In the genomic region with DNA sequence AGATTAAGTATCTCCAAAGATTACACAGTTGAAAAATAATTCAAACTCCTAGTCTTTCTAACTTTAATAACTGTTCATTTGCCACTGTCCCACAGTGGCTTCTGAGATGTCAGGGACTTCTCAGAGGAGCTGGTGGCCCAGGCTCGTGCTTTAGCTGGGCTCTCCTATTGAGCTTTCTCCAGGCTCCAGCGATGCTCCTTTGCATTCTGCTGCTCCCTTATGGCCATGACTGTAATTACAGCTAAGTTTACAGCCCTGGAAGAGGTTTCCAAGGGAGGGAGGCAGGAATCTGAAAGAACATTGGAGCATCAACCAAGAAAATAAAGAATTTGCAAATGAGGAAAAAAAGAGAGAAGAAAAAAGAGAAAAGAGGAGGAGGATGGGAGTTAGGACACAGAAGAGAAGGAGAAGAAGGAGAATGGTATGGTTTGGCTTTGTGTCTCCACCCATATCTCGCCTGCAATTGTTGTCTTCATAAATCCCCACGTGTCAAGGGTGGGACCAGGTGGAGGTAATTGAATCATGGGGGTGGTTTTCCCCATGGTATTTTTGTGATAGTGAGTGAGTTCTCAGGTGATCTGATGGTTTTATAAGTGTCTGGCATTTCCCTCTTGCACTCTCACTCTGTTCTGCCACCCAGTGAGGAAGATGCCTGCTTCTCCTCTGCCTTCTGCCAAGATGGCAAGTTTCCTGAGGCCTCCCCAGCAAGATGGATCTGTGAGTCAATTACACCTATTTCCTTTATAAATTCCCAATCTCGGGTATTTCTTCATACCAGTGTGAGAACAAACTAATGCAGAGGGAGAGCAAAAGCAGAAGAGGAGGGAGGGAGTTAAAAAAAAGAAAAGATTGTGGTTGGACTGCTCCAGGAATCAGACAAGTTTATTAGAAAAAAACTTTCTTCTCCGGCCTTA, we compare ENCODE assay signal across 9 cellular contexts.
DNase-seq lines count a peak whose midpoint lies in the region; ATAC-seq, FAIRE-seq and TF ChIP-seq lines count a peak whose summit lies in the region.
"Had no signal": no experiment of that assay in that cellular context is flagged by ENCODE, and none has a peak within 500 bp of the region (broad histone marks: within the 10 kb centered on the region; RNA-seq: fewer than 3 reads in every experiment).

No MANE protein-coding gene starts in this region.

- H3K9me3 ChIP-seq in Peyer's patch (no peaks in the 10 kb centered on the region), esophagus squamous epithelium (no peaks in the 10 kb centered on the region), prostate gland (no peaks in the 10 kb centered on the region)
- H3K9me3 ChIP-seq: BLaER1 treated with 17β-estradiol and CSF1 and Interleukin-3, amounts not matched to agents 10 nM and 100 nM had no signal

- DNase-seq in NCI-H2196 (lab: John Stamatoyannopoulos, UW; ENCODE audit: unreplicated experiment) (peak; percentile 51), NCI-H2196 treated with DMSO at 0.1 percent for 48 hours (lab: John Stamatoyannopoulos, UW; ENCODE audit: unreplicated experiment) (no peak), HTR-8/SVneo (ENCODE audit: insufficient read length, low spot score) (peak; percentile 48), Peyer's patch (peak in 1 of 3 donors; percentile 47), esophagus squamous epithelium (lab: John Stamatoyannopoulos, UW) (no peak), prostate gland (ENCODE audit: low spot score) (peak; percentile 11)

- ATAC-seq in GM21528 (IDR thresholded peaks at IDR 0.05; ENCODE audit: low FRiP score, unreplicated experiment) (peak; percentile 74), GM21447 (IDR thresholded peaks at IDR 0.05; ENCODE audit: unreplicated experiment) (no peak)

- TF ChIP-seq POLR2A in Peyer's patch (IDR thresholded peaks at IDR 0.05) (no peak), esophagus squamous epithelium (IDR thresholded peaks at IDR 0.05) (no peak), prostate gland (IDR thresholded peaks at IDR 0.05) (no peak)

- peak in 4 of 6 experiments; percentile 35 to 66 (median 57) for TF ChIP-seq CTCF in Peyer's patch (IDR thresholded peaks at IDR 0.05)
- peak in 4 of 6 experiments; percentile 30 to 61 (median 46) for TF ChIP-seq CTCF in esophagus squamous epithelium (IDR thresholded peaks at IDR 0.05)
- TF ChIP-seq CTCF in prostate gland (IDR thresholded peaks at IDR 0.05): peak in 3 of 4 experiments; percentile 14 to 61 (median 48)

- H3K27me3 ChIP-seq in Peyer's patch: no peaks in the 10 kb centered on the region
- H3K27me3 ChIP-seq in esophagus squamous epithelium: no peaks in the 10 kb centered on the region
- H3K27me3 ChIP-seq in prostate gland (replicated peaks; ENCODE audit: insufficient read depth): no peaks in the 10 kb centered on the region
- H3K27me3 ChIP-seq: BLaER1 treated with 17β-estradiol and CSF1 and Interleukin-3, amounts not matched to agents 10 nM and 100 nM had no signal

- H3K27ac ChIP-seq in Peyer's patch: no peak overlapping the region
- H3K27ac ChIP-seq in esophagus squamous epithelium: no peak overlapping the region
- no peak overlapping the region for H3K27ac ChIP-seq in prostate gland
- H3K27ac ChIP-seq: BLaER1 treated with 17β-estradiol and CSF1 and Interleukin-3, amounts not matched to agents 10 nM and 100 nM had no signal

- WGBS in esophagus squamous epithelium, 2 donors: 28 to 35% methylated on average over 6 of the region's 6 CpGs
- WGBS in prostate gland: 31% methylated on average over 6 of the region's 6 CpGs

- no peak overlapping the region for H3K4me3 ChIP-seq in Peyer's patch
- no peak overlapping the region for H3K4me3 ChIP-seq in esophagus squamous epithelium
- H3K4me3 ChIP-seq in prostate gland: no peak overlapping the region
- H3K4me3 ChIP-seq: BLaER1 treated with 17β-estradiol and CSF1 and Interleukin-3, amounts not matched to agents 10 nM and 100 nM had no signal

- H3K4me1 ChIP-seq in Peyer's patch (no peaks in the 10 kb centered on the region), esophagus squamous epithelium (no peaks in the 10 kb centered on the region), prostate gland (replicated peaks) (no peaks in the 10 kb centered on the region)

- no peak for FAIRE-seq in HTR-8/SVneo (lab: Jason Lieb, UNC)

- H3K36me3 ChIP-seq in Peyer's patch (no peaks in the 10 kb centered on the region), esophagus squamous epithelium (no peaks in the 10 kb centered on the region), prostate gland (no peaks in the 10 kb centered on the region)
- H3K36me3 ChIP-seq: BLaER1 treated with 17β-estradiol and CSF1 and Interleukin-3, amounts not matched to agents 10 nM and 100 nM had no signal

- intact Hi-C loops in esophagus squamous epithelium (cut with DNase I): no loop called here
- intact Hi-C loops in prostate gland (cut with DNase I): loop anchor here (5.0 kb wide), 1 partner anchor 1458 kb away; a partner anchor contains a TSS

Comparison
In these comparisons a context has a peak if more than half of its experiments do, and no peak if none do; other contexts are left out.
1. DNase-seq: peak in NCI-H2196 (single experiment), HTR-8/SVneo (single experiment) and prostate gland (single experiment); none in NCI-H2196 treated with DMSO at 0.1 percent for 48 hours (single experiment) and esophagus squamous epithelium (single experiment).
2. Peak in every context shown above with its lines, with median percentiles within 50 percentile points of each other: CTCF ChIP-seq.